ENCODE assay signal across 7 cellular contexts in genomic region chr4:102743352-102743751, GRCh38. TPM values are rescaled to one million over a fixed set of nuclear protein-coding genes. Genes with fewer than 3 reads are reported as not detected.
A peak's percentile ranks its signal among the peaks of the same experiment; 100 is the strongest.
DNase-seq lines count a peak whose midpoint lies in the region; ATAC-seq lines count a peak whose summit lies in the region.
"Not testable (repeated sequence)": the region's sequence is repeated elsewhere in the genome, so short reads cannot be mapped to it uniquely, and the experiment has no call there.

No MANE protein-coding gene starts in this region.

- H3K27ac Mint-ChIP-seq in IgD-negative memory B cell, result peak overlapping the region; percentile 14 to 87 (median 75)

- H3K4me1 Mint-ChIP-seq in IgD-negative memory B cell, result peaks cover 17 to 41% (median 21%) of the 10 kb centered on the region in 3 donors

- not testable (repeated sequence) for H3K27me3 Mint-ChIP-seq in IgD-negative memory B cell

- not testable (repeated sequence) for H3K36me3 Mint-ChIP-seq in IgD-negative memory B cell

- peaks cover 1 to 20% (median 6%) of the 10 kb centered on the region in 3 donors for H3K9me3 Mint-ChIP-seq in IgD-negative memory B cell

- peak overlapping the region in 1 of 4 donors; percentile 1 for H3K4me3 Mint-ChIP-seq in IgD-negative memory B cell

- DNase-seq in SKM-1 treated with dmso at 0.1 percent for 144 hours (lab: John Stamatoyannopoulos, UW; ENCODE audit: unreplicated experiment), result peak; percentile 77
- DNase-seq in left lobe of liver (ENCODE audit: low spot score), result not testable (repeated sequence)

- ATAC-seq in GM18508 (IDR thresholded peaks at IDR 0.05; ENCODE audit: insufficient read depth, unreplicated experiment) (peak; percentile 95), GM19438 (IDR thresholded peaks at IDR 0.05; ENCODE audit: low read depth, unreplicated experiment) (peak; percentile 92), HG02588 (IDR thresholded peaks at IDR 0.05; ENCODE audit: unreplicated experiment) (peak; percentile 96), HG03097 (IDR thresholded peaks at IDR 0.05; ENCODE audit: low FRiP score, unreplicated experiment) (peak; percentile 92), left lobe of liver (peak; percentile 29)

RNA-seq across cellular contexts. Expression of gene MANBA, which starts 17.4 kb away (rescaled TPM):
- 32.4 TPM for polyA plus RNA-seq in IgD-negative memory B cell
- total RNA-seq in left lobe of liver, result 10.6 TPM

Comparison
In these comparisons a context has a peak if more than half of its experiments do, and no peak if none do; other contexts are left out.
1. ATAC-seq: peak in every context shown above with its lines; median percentile 96 in HG02588; 95 in GM18508; 92 in GM19438; 92 in HG03097; 29 in left lobe of liver.